Comparison of ENCODE assay signal across 21 cellular contexts in genomic region chrX:43756076-43756475, GRCh38.
"Had no signal": no experiment of that assay in that cellular context is flagged by ENCODE, and none has a peak within 500 bp of the region (broad histone marks: within the 10 kb centered on the region; RNA-seq: fewer than 3 reads in every experiment).

No MANE protein-coding gene starts in this region.

- DNase-seq: stimulated activated CD4-positive, alpha-beta T cell treated with anti-CD3 and anti-CD28 coated beads, Interleukin-2, amount 100 ng/mL, for 48 hours; stimulated activated CD4-positive, alpha-beta T cell treated with anti-CD3 and anti-CD28 coated beads, Interleukin-4, amount 100 ng/mL, for 1 hour; stimulated activated CD4-positive, alpha-beta T cell treated with anti-CD3 and anti-CD28 coated beads, Interleukin-4, amount 100 ng/mL, for 24 hours; stimulated activated CD4-positive, alpha-beta T cell treated with anti-CD3 and anti-CD28 coated beads, Interleukin-4, amount 100 ng/mL, for 4 hours; stimulated activated CD8-positive, alpha-beta memory T cell treated with anti-CD3 and anti-CD28 coated beads, Interleukin-4, amount 100 ng/mL, for 48 hours; stimulated activated naive B cell treated with anti-CD40 and anti-IgM and Interleukin-4, amounts not matched to agents 10 μg/mL and 1 μg/mL and 100 μg/mL, for 72 hours; stimulated activated naive CD4-positive, alpha-beta T cell; stimulated activated naive CD4-positive, alpha-beta T cell treated with Interleukin-2 at 50 U/mL for 16 hours; stimulated activated naive CD8-positive, alpha-beta T cell treated with anti-CD3 and anti-CD28 coated beads, Interleukin-15, amount 100 ng/mL, for 72 hours; stimulated activated naive CD8-positive, alpha-beta T cell treated with anti-CD3 and anti-CD28 coated beads, Interleukin-15, Interleukin-2, amounts not matched to agents 100 U/mL and 50 U/mL, for 24 hours; stomach; testis; thyroid gland; tibial artery; transverse colon; trophoblast cell; upper lobe of left lung; upper lobe of right lung; uterus had no signal

- ATAC-seq: stimulated activated effector memory CD8-positive, alpha-beta T cell treated with anti-CD3 and anti-CD28 coated beads, Interleukin-12 subunit alpha, Interleukin-12 subunit beta, amount 100 ng/mL, for 72 hours; stimulated activated memory B cell treated with anti-CD40 and anti-IgM and Interleukin-4, amounts not matched to agents 10 μg/mL and 1 μg/mL and 100 μg/mL, for 72 hours; stimulated activated naive B cell treated with anti-CD40 and anti-IgM and Interleukin-4, amounts not matched to agents 10 μg/mL and 1 μg/mL and 100 μg/mL, for 72 hours; stimulated activated naive CD8-positive, alpha-beta T cell treated with anti-CD3 and anti-CD28 coated beads, Interleukin-15, amount 100 ng/mL, for 72 hours; stimulated activated naive CD8-positive, alpha-beta T cell treated with anti-CD3 and anti-CD28 coated beads, Interleukin-15, Interleukin-2, amounts not matched to agents 100 U/mL and 50 U/mL, for 24 hours; upper lobe of right lung had no signal
